ENCODE assay signal across 26 cellular contexts in the genomic region with DNA sequence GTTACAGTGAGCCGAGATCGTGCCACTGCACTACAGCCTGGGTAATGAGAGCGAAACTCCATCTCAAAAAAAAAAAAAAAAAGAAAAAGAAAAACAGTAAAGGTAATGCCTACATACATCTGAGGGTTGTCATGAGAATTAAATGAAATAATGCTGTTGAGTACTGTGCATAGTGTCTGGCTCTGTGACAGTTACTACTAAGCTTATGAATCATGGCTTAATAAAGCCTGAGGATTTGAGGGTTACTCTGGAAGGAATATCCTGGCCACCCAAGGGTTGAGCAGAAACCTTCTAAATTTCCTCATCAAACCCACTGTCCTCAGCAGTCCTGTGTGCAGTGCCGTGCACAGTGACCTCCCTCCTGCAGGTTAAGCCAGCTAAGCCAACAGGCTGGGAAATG.
"Had no signal": no experiment of that assay in that cellular context is flagged by ENCODE, and none has a peak within 500 bp of the region (broad histone marks: within the 10 kb centered on the region; RNA-seq: fewer than 3 reads in every experiment).

No MANE protein-coding gene starts in this region.

- H3K36me3 Mint-ChIP-seq: T-cell, type B pancreatic cell had no signal

- H3K4me3 ChIP-seq: esophagus muscularis mucosa, heart right ventricle, lung, sigmoid colon, spleen, thoracic aorta, vagina had no signal

- H3K36me3 ChIP-seq: brain microvascular endothelial cell, esophagus muscularis mucosa, heart right ventricle, sigmoid colon, spleen, thoracic aorta, vagina had no signal

- H3K27ac Mint-ChIP-seq: activated CD4-positive, alpha-beta T cell treated with anti-CD3 and anti-CD28 coated beads, Interleukin-2, amount 10 ng/mL, durations not matched to agents 7 days and 5 days; naive B cell; T-cell; T-helper 2 cell treated with Interferon-gamma antibody and Interleukin-4, amounts not matched to agents 5 μg/mL and 100 μg/mL, for 36 hours; type B pancreatic cell had no signal

- H3K9me3 Mint-ChIP-seq: activated CD4-positive, alpha-beta T cell treated with anti-CD3 and anti-CD28 coated beads, Interleukin-2, amount 10 ng/mL, durations not matched to agents 7 days and 5 days; activated T-cell treated with anti-CD3 and anti-CD28 coated beads, Interleukin-2, amount 50 U/mL, for 4 hours; T-cell; T-helper 2 cell treated with Interferon-gamma antibody and Interleukin-4, amounts not matched to agents 5 μg/mL and 100 μg/mL, for 36 hours; type B pancreatic cell had no signal

- H3K9me3 ChIP-seq: esophagus muscularis mucosa, heart right ventricle, sigmoid colon, spleen, thoracic aorta, vagina had no signal

- H3K27me3 Mint-ChIP-seq: activated CD4-positive, alpha-beta T cell treated with anti-CD3 and anti-CD28 coated beads, Interleukin-2, amount 10 ng/mL, durations not matched to agents 7 days and 5 days; type B pancreatic cell had no signal

- H3K4me1 ChIP-seq: heart right ventricle, spleen, vagina had no signal

- DNase-seq: activated CD4-positive, alpha-beta T cell treated with anti-CD3 and anti-CD28 coated beads, Interleukin-2, amount 10 ng/mL, durations not matched to agents 7 days and 5 days; activated CD4-positive, CD25-positive, alpha-beta regulatory T cell treated with anti-CD3 and anti-CD28 coated beads, Interleukin-2, amount 50 U/mL, for 72 hours; activated CD8-positive, alpha-beta memory T cell treated with anti-CD3 and anti-CD28 coated beads, Interleukin-2, amount 50 U/mL, for 4 hours; activated naive CD4-positive, alpha-beta T cell treated with Interleukin-2 at 50 U/mL for 16 hours; activated T-cell treated with anti-CD3 and anti-CD28 coated beads, Interleukin-2, amount 50 U/mL, for 4 hours; brain microvascular endothelial cell; central memory CD4-positive, alpha-beta T cell; dermis blood vessel endothelial cell; effector memory CD4-positive, alpha-beta T cell; heart right ventricle; naive B cell; occipital lobe; posterior cingulate gyrus; sigmoid colon; stimulated activated CD4-positive, alpha-beta T cell treated with anti-CD3 and anti-CD28 coated beads, Interleukin-4, amount 100 ng/mL, for 1 hour; stimulated activated naive CD4-positive, alpha-beta T cell treated with Interleukin-2 at 50 U/mL for 16 hours; T-cell had no signal

- H3K4me3 Mint-ChIP-seq: activated CD4-positive, alpha-beta T cell treated with anti-CD3 and anti-CD28 coated beads, Interleukin-2, amount 10 ng/mL, durations not matched to agents 7 days and 5 days; activated T-cell treated with anti-CD3 and anti-CD28 coated beads, Interleukin-2, amount 50 U/mL, for 4 hours; naive B cell; T-cell; T-helper 2 cell treated with Interferon-gamma antibody and Interleukin-4, amounts not matched to agents 5 μg/mL and 100 μg/mL, for 36 hours; type B pancreatic cell had no signal

- H3K4me1 Mint-ChIP-seq: activated CD4-positive, alpha-beta T cell treated with anti-CD3 and anti-CD28 coated beads, Interleukin-2, amount 10 ng/mL, durations not matched to agents 7 days and 5 days; T-cell had no signal

- H3K27me3 ChIP-seq: brain microvascular endothelial cell, esophagus muscularis mucosa, heart right ventricle, sigmoid colon, vagina had no signal

- H3K27ac ChIP-seq: brain microvascular endothelial cell, esophagus muscularis mucosa, heart right ventricle, sigmoid colon, spleen, thoracic aorta, vagina, VCaP had no signal

- ATAC-seq: activated T-cell treated with anti-CD3 and anti-CD28 coated beads, Interleukin-2, amount 50 U/mL, for 4 hours; heart right ventricle; left lobe of liver; T-cell had no signal
